In genomic region chr12:116426391-116427136, GRCh38 we compare ENCODE assay signal across 1 cellular context.
TF ChIP-seq lines count a peak whose summit lies in the region.

No MANE protein-coding gene starts in this region.

TF ChIP-seq in SK-N-SH, 30 proteins besides CTCF, POLR2A, EP300 and RAD21 (continued from another document):
- TF ChIP-seq TCF12 (IDR thresholded peaks at IDR 0.05), result peak; percentile 93
- no peak for TF ChIP-seq GABPA (IDR thresholded peaks at IDR 0.05; ENCODE audit: low read depth)
- TF ChIP-seq RXRA (IDR thresholded peaks at IDR 0.05; ENCODE audit: borderline replicate concordance, low read depth), result peak; percentile 77
- TF ChIP-seq SIN3A (IDR thresholded peaks at IDR 0.05; ENCODE audit: borderline replicate concordance, low read depth, low read length), result peak; percentile 84; the same call in 1 of the 2 replicates
- 0 out of 2 replicates have a peak, but pooled peaks have one; percentile 57 for TF ChIP-seq REST (IDR thresholded peaks at IDR 0.05; ENCODE audit: low read depth, low read length)
- no peak for TF ChIP-seq USF1 (IDR thresholded peaks at IDR 0.05; ENCODE audit: borderline replicate concordance, low read depth)
- peak; percentile 84 for TF ChIP-seq NFIC (IDR thresholded peaks at IDR 0.05; ENCODE audit: borderline replicate concordance)
- TF ChIP-seq ELF1 (IDR thresholded peaks at IDR 0.05), result no peak
- TF ChIP-seq GATA2 (CRISPR knock-in tag; IDR thresholded peaks at IDR 0.05), result no peak
- peak; percentile 99 for TF ChIP-seq JUND (IDR thresholded peaks at IDR 0.05)
- TF ChIP-seq RFX5 (IDR thresholded peaks at IDR 0.05; ENCODE audit: low read length), result no peak
- TF ChIP-seq TEAD4 (IDR thresholded peaks at IDR 0.05; ENCODE audit: borderline replicate concordance, insufficient read depth), result peak; percentile 96
- TF ChIP-seq MEF2A (IDR thresholded peaks at IDR 0.05; ENCODE audit: borderline replicate concordance, low read depth), result peak; percentile 64; the same call in 1 of the 2 replicates
- TF ChIP-seq FOSL2 (IDR thresholded peaks at IDR 0.05; ENCODE audit: borderline replicate concordance, low read depth), result peak; percentile 96
- no peak for TF ChIP-seq IRF3 (IDR thresholded peaks at IDR 0.05; ENCODE audit: low read depth, low read length)
- TF ChIP-seq TAF1 (IDR thresholded peaks at IDR 0.05; ENCODE audit: borderline replicate concordance, low read depth, low read length), result peak; percentile 48; the same call in 1 of the 2 replicates
- TF ChIP-seq NRF1 (IDR thresholded peaks at IDR 0.05; ENCODE audit: low read depth, low read length), result no peak
- peak; percentile 87; the same call in 1 of the 2 replicates for TF ChIP-seq MAX (IDR thresholded peaks at IDR 0.05; ENCODE audit: low read depth)
- no peak for TF ChIP-seq MXI1 (IDR thresholded peaks at IDR 0.05; ENCODE audit: low read depth, low read length)
- no peak for TF ChIP-seq CHD2 (IDR thresholded peaks at IDR 0.05; ENCODE audit: low read length, partially characterized antibody)
TF ChIP-seq in SK-N-SH: peak in this region for 15.
